In genomic region chr3:172476339-172476738, GRCh38 we compare ENCODE assay signal across 10 cellular contexts. TPM values are rescaled to one million over a fixed set of nuclear protein-coding genes. Genes with fewer than 3 reads are reported as not detected.
DNase-seq lines count a peak whose midpoint lies in the region; ATAC-seq and TF ChIP-seq lines count a peak whose summit lies in the region.
"Had no signal": no experiment of that assay in that cellular context is flagged by ENCODE, and none has a peak within 500 bp of the region (broad histone marks: within the 10 kb centered on the region; RNA-seq: fewer than 3 reads in every experiment).

No MANE protein-coding gene starts in this region.

- H3K4me1 Mint-ChIP-seq in CD4-positive, CD25-positive, alpha-beta regulatory T cell = peaks cover 6 to 21% (median 7%) of the 10 kb centered on the region in 4 donors
- peaks cover 0 to 9% (median 5%) of the 10 kb centered on the region in 3 donors for H3K4me1 Mint-ChIP-seq in IgD-negative memory B cell
- peaks cover 18% of the 10 kb centered on the region for H3K4me1 Mint-ChIP-seq in activated T-helper 2 cell treated with anti-CD3 and anti-CD28 coated beads, Interferon-gamma antibody, Interleukin-2, Interleukin-4, amounts not matched to agents 10 μg/mL and 5 μg/mL and 100 μg/mL, durations not matched to agents 14 hours and 24 hours and 36 hours (ENCODE audit: low read depth)

- H3K9me3 Mint-ChIP-seq in CD4-positive, CD25-positive, alpha-beta regulatory T cell = peaks cover 0 to 6% (median 0%) of the 10 kb centered on the region in 7 donors
- H3K9me3 Mint-ChIP-seq in IgD-negative memory B cell = peaks cover 0 to 7% (median 5%) of the 10 kb centered on the region in 3 donors
- no peaks in the 10 kb centered on the region for H3K9me3 Mint-ChIP-seq in activated T-helper 2 cell treated with anti-CD3 and anti-CD28 coated beads, Interferon-gamma antibody, Interleukin-2, Interleukin-4, amounts not matched to agents 10 μg/mL and 5 μg/mL and 100 μg/mL, durations not matched to agents 14 hours and 24 hours and 36 hours

- peaks cover 0 to 1% of the 10 kb centered on the region in 2 experiments for H3K9me3 ChIP-seq in CD4-positive, CD25-positive, alpha-beta regulatory T cell (ENCODE audit: control insufficient read depth in 2 of 2, low read length in 2 of 2)
- no peaks in the 10 kb centered on the region for H3K9me3 ChIP-seq in right lobe of liver
- H3K9me3 ChIP-seq: pancreas had no signal

- WGBS in right lobe of liver (ENCODE audit: insufficient coverage, low coverage, low lambda C conversion rate, missing lambda C conversion rate) = 31% methylated on average over 3 of the region's 5 CpGs

- TF ChIP-seq POLR2A in right lobe of liver (IDR thresholded peaks at IDR 0.05) = no peak

- peak overlapping the region; percentile 76 for H3K27ac ChIP-seq in CD4-positive, CD25-positive, alpha-beta regulatory T cell (ENCODE audit: insufficient read depth, low read length, poor library complexity, severe bottlenecking)
- peak overlapping the region; percentile 50 to 78 (median 58) for H3K27ac ChIP-seq in right lobe of liver

- H3K27me3 ChIP-seq in CD4-positive, CD25-positive, alpha-beta regulatory T cell (ENCODE audit: control insufficient read depth, insufficient read depth, low read length) = peaks cover 2% of the 10 kb centered on the region
- H3K27me3 ChIP-seq in right lobe of liver = no peaks in the 10 kb centered on the region
- H3K27me3 ChIP-seq: pancreas had no signal

- intact Hi-C loops in activated T-helper 2 cell treated with anti-CD3 and anti-CD28 coated beads, Interferon-gamma antibody, Interleukin-2, Interleukin-4, amounts not matched to agents 10 μg/mL and 5 μg/mL and 100 μg/mL, durations not matched to agents 14 hours and 24 hours and 36 hours (cut with micrococcal nuclease) = loop anchor here (5.0 kb wide), 1 partner anchor 144 kb away; no protein-coding TSS in a partner anchor
- intact Hi-C loops in right lobe of liver (cut with DNase I) = no loop called here

- H3K4me1 ChIP-seq in CD4-positive, CD25-positive, alpha-beta regulatory T cell (ENCODE audit: control insufficient read depth, insufficient read depth, low read length, poor library complexity, severe bottlenecking) = peaks cover 8% of the 10 kb centered on the region
- no peaks in the 10 kb centered on the region for H3K4me1 ChIP-seq in right lobe of liver
- H3K4me1 ChIP-seq: pancreas had no signal

- H3K36me3 ChIP-seq in CD4-positive, CD25-positive, alpha-beta regulatory T cell (ENCODE audit: control insufficient read depth, insufficient read depth, low read length) = no peaks in the 10 kb centered on the region
- no peaks in the 10 kb centered on the region for H3K36me3 ChIP-seq in right lobe of liver
- H3K36me3 ChIP-seq: pancreas had no signal

- H3K27ac Mint-ChIP-seq in CD4-positive, CD25-positive, alpha-beta regulatory T cell = no peak overlapping the region
- H3K27ac Mint-ChIP-seq in IgD-negative memory B cell = no peak overlapping the region
- no peak overlapping the region for H3K27ac Mint-ChIP-seq in activated T-helper 2 cell treated with anti-CD3 and anti-CD28 coated beads, Interferon-gamma antibody, Interleukin-2, Interleukin-4, amounts not matched to agents 10 μg/mL and 5 μg/mL and 100 μg/mL, durations not matched to agents 14 hours and 24 hours and 36 hours

- peak overlapping the region in 3 of 4 donors; percentile 84 to 92 (median 89) for H3K4me3 Mint-ChIP-seq in CD4-positive, CD25-positive, alpha-beta regulatory T cell
- H3K4me3 Mint-ChIP-seq in IgD-negative memory B cell = peak overlapping the region in 3 of 4 donors; percentile 45 to 94 (median 87)
- H3K4me3 Mint-ChIP-seq in activated T-helper 2 cell treated with anti-CD3 and anti-CD28 coated beads, Interferon-gamma antibody, Interleukin-2, Interleukin-4, amounts not matched to agents 10 μg/mL and 5 μg/mL and 100 μg/mL, durations not matched to agents 14 hours and 24 hours and 36 hours (ENCODE audit: low read depth) = peak overlapping the region; percentile 81

- no peak for TF ChIP-seq CTCF in right lobe of liver (IDR thresholded peaks at IDR 0.05)

- no peak for ATAC-seq in CD4-positive, CD25-positive, alpha-beta regulatory T cell (ENCODE audit: low read depth in 2 of 2)
- ATAC-seq in right lobe of liver = peak; percentile 13 to 32 (median 26)
- ATAC-seq in HG02885 (IDR thresholded peaks at IDR 0.05; ENCODE audit: poor library complexity, unreplicated experiment) = no peak

- peaks cover 14% of the 10 kb centered on the region for H3K27me3 Mint-ChIP-seq in CD4-positive, CD25-positive, alpha-beta regulatory T cell
- H3K27me3 Mint-ChIP-seq in IgD-negative memory B cell = no peaks in the 10 kb centered on the region
- peaks cover 12% of the 10 kb centered on the region for H3K27me3 Mint-ChIP-seq in activated T-helper 2 cell treated with anti-CD3 and anti-CD28 coated beads, Interferon-gamma antibody, Interleukin-2, Interleukin-4, amounts not matched to agents 10 μg/mL and 5 μg/mL and 100 μg/mL, durations not matched to agents 14 hours and 24 hours and 36 hours (ENCODE audit: low read depth)

- DNase-seq in CD4-positive, CD25-positive, alpha-beta regulatory T cell = no peak
- DNase-seq in activated T-helper 2 cell treated with anti-CD3 and anti-CD28 coated beads, Interferon-gamma antibody, Interleukin-2, Interleukin-4, amounts not matched to agents 10 μg/mL and 5 μg/mL and 100 μg/mL, durations not matched to agents 14 hours and 24 hours and 36 hours (ENCODE audit: low spot score) = no peak
- DNase-seq in right lobe of liver = no peak
- DNase-seq in NCI-H187 (lab: John Stamatoyannopoulos, UW) = no peak
- no peak for DNase-seq in SHP77 (lab: John Stamatoyannopoulos, UW)
- no peak for DNase-seq in effector CD4-positive, alpha-beta T cell
- DNase-seq: pancreas had no signal

- peak overlapping the region; percentile 90 for H3K4me3 ChIP-seq in CD4-positive, CD25-positive, alpha-beta regulatory T cell (ENCODE audit: low read depth, low read length)
- peak overlapping the region; percentile 38 to 57 (median 40) for H3K4me3 ChIP-seq in right lobe of liver

- no peaks in the 10 kb centered on the region for H3K36me3 Mint-ChIP-seq in CD4-positive, CD25-positive, alpha-beta regulatory T cell
- no peaks in the 10 kb centered on the region for H3K36me3 Mint-ChIP-seq in IgD-negative memory B cell
- H3K36me3 Mint-ChIP-seq in activated T-helper 2 cell treated with anti-CD3 and anti-CD28 coated beads, Interferon-gamma antibody, Interleukin-2, Interleukin-4, amounts not matched to agents 10 μg/mL and 5 μg/mL and 100 μg/mL, durations not matched to agents 14 hours and 24 hours and 36 hours (ENCODE audit: low read depth) = no peaks in the 10 kb centered on the region

RNA-seq across cellular contexts. Expression of gene GHSR, which starts 28.1 kb away (rescaled TPM):
- not detected for total RNA-seq in CD4-positive, CD25-positive, alpha-beta regulatory T cell
- not detected for polyA plus RNA-seq in CD4-positive, CD25-positive, alpha-beta regulatory T cell
- polyA plus RNA-seq in IgD-negative memory B cell = not detected
- total RNA-seq in activated T-helper 2 cell treated with anti-CD3 and anti-CD28 coated beads, Interferon-gamma antibody, Interleukin-2, Interleukin-4, amounts not matched to agents 10 μg/mL and 5 μg/mL and 100 μg/mL, durations not matched to agents 14 hours and 24 hours and 36 hours = not detected in 2 replicates
- not detected for total RNA-seq in right lobe of liver
- total RNA-seq: glomerular endothelial cell had no signal

RNA-seq across cellular contexts. Expression of gene TNFSF10, which starts 46.9 kb away (rescaled TPM):
- total RNA-seq in CD4-positive, CD25-positive, alpha-beta regulatory T cell = 29.1 TPM
- 10 to 100 TPM; 57.0 to 93.4 (median 60.7) TPM for polyA plus RNA-seq in CD4-positive, CD25-positive, alpha-beta regulatory T cell
- polyA plus RNA-seq in IgD-negative memory B cell = 33.5 TPM
- 52.3 and 54.8 TPM in 2 replicates for total RNA-seq in activated T-helper 2 cell treated with anti-CD3 and anti-CD28 coated beads, Interferon-gamma antibody, Interleukin-2, Interleukin-4, amounts not matched to agents 10 μg/mL and 5 μg/mL and 100 μg/mL, durations not matched to agents 14 hours and 24 hours and 36 hours
- 10 to 100 TPM; 12.9 to 57.6 (median 40.0) TPM for total RNA-seq in right lobe of liver

Comparison
In these comparisons a context has a peak if more than half of its experiments do, and no peak if none do; other contexts are left out.
1. ATAC-seq: peak in right lobe of liver (4 of 4); none in CD4-positive, CD25-positive, alpha-beta regulatory T cell (0 of 2) and HG02885 (single experiment).
2. Peak in every context shown above with its lines, with median percentiles within 50 percentile points of each other: H3K4me3 Mint-ChIP-seq.